Comparison of ENCODE assay signal across 8 cellular contexts in genomic region chr4:76951333-76952033, GRCh38. TPM values are rescaled to one million over a fixed set of nuclear protein-coding genes. Genes with fewer than 3 reads are reported as not detected.
A peak's percentile ranks its signal among the peaks of the same experiment; 100 is the strongest.
DNase-seq lines count a peak whose midpoint lies in the region; ATAC-seq and TF ChIP-seq lines count a peak whose summit lies in the region.

No MANE protein-coding gene starts in this region.

- DNase-seq in EH (ENCODE audit: low read depth) = peak; percentile 53
- no peak for DNase-seq in Panc1 (ENCODE audit: low read depth, low spot score)
- no peak for DNase-seq in epithelial cell of proximal tubule (ENCODE audit: low read depth)
- DNase-seq in NCI-H1694 treated with DMSO at 0.1 percent for 48 hours (lab: John Stamatoyannopoulos, UW) = no peak
- DNase-seq in GM10248 (ENCODE audit: extremely low spot score) = no peak
- no peak for DNase-seq in NCI-H1105 treated with DMSO at 0.1 percent for 48 hours (lab: John Stamatoyannopoulos, UW)

- no peak overlapping the region for H3K9ac ChIP-seq in parathyroid adenoma

- in situ Hi-C loops in Panc1 (cut with HindIII; ENCODE audit: low pct_unique_long_range_greater_than_20kb, low sequenced_read_pairs) = no loop called here

- H3K79me2 ChIP-seq in parathyroid adenoma = no peaks in the 10 kb centered on the region

- POLR2A ChIA-PET in Panc1 (lab: Charles Lee) (no interaction called here), GM10248 (lab: Yijun Ruan, JAX) (no interaction called here)

- ATAC-seq in Panc1 (no peak), HG03025 (IDR thresholded peaks at IDR 0.05; ENCODE audit: low FRiP score, unreplicated experiment) (no peak)

- no peaks in the 10 kb centered on the region; the same call in 1 of the 2 replicates for H3K36me3 ChIP-seq in Panc1 (ENCODE audit: control insufficient read depth, insufficient read depth, low read length)
- no peaks in the 10 kb centered on the region for H3K36me3 ChIP-seq in parathyroid adenoma (ENCODE audit: control insufficient read depth, insufficient read depth, low read length)

- no peak for TF ChIP-seq CTCF in Panc1 (IDR thresholded peaks at IDR 0.05)
- TF ChIP-seq CTCF in epithelial cell of proximal tubule (conservative IDR thresholded peaks at IDR 0.05; ENCODE audit: low read depth, low read length) = no peak
- no peak for TF ChIP-seq CTCF in parathyroid adenoma (IDR thresholded peaks at IDR 0.05)
- TF ChIP-seq CTCF in GM10248 (IDR thresholded peaks at IDR 0.05; ENCODE audit: control extremely low read depth, extremely low read depth, low read depth, missing control alignments) = no peak

- no TSS peak for BruUV-seq in Panc1 (replicated peaks; lab: Mats Ljungman, UMichigan)

- intact Hi-C loops in Panc1 (cut with micrococcal nuclease; ENCODE audit: unreplicated experiment) = no loop called here

- H3K4me3 ChIP-seq in Panc1 (ENCODE audit: low read depth in 2 of 2, low read length in 2 of 2) = peak overlapping the region; percentile 82 to 83
- peak overlapping the region; percentile 93 for H3K4me3 ChIP-seq in epithelial cell of proximal tubule (ENCODE audit: low read depth, low read length)
- H3K4me3 ChIP-seq in parathyroid adenoma (ENCODE audit: low read depth, low read length) = no peak overlapping the region

- H3K27me3 ChIP-seq in Panc1 (ENCODE audit: control insufficient read depth, insufficient read depth, low read length) (no peaks in the 10 kb centered on the region), parathyroid adenoma (ENCODE audit: control insufficient read depth, insufficient read depth, low read length) (no peaks in the 10 kb centered on the region)

- H3K4me1 ChIP-seq in Panc1 (ENCODE audit: control insufficient read depth, insufficient read depth, low read length) = peaks cover 12% of the 10 kb centered on the region
- H3K4me1 ChIP-seq in parathyroid adenoma = no peaks in the 10 kb centered on the region

- CTCF ChIA-PET in Panc1 (lab: Charles Lee) = no interaction called here
- CTCF ChIA-PET in GM10248 (lab: Yijun Ruan, JAX) = interaction anchor here (1.3 to 1.8 kb wide), 5 partner anchors 29 to 93 kb away, joined by 3 to 6 read pairs (median 4); no protein-coding TSS in a partner anchor

- H3K27ac ChIP-seq in Panc1 (ENCODE audit: low read length) (peak overlapping the region; percentile 79), parathyroid adenoma (no peak overlapping the region)

- peak overlapping the region; percentile 85 for H3K4me2 ChIP-seq in parathyroid adenoma (ENCODE audit: low read length)

- H3K9me3 ChIP-seq in Panc1 (ENCODE audit: control insufficient read depth, insufficient read depth, low read depth, low read length) (no peaks in the 10 kb centered on the region), parathyroid adenoma (ENCODE audit: control insufficient read depth, low read length) (no peaks in the 10 kb centered on the region)

- H2AFZ ChIP-seq in parathyroid adenoma = no peak overlapping the region

RNA-seq across cellular contexts. Expression of gene SEPTIN11, which starts 1.9 kb away (rescaled TPM):
- total RNA-seq in Panc1 (2021; ENCODE audit: unreplicated experiment) (103 TPM), epithelial cell of proximal tubule (86.7 and 109 TPM in 2 replicates)
- 38.8 TPM for polyA plus RNA-seq in Panc1 (2012; ENCODE audit: insufficient read length)

RNA-seq across cellular contexts. Expression of gene SOWAHB, which starts 53.5 kb away (rescaled TPM):
- 4.0 TPM for total RNA-seq in Panc1 (2021; ENCODE audit: unreplicated experiment)
- polyA plus RNA-seq in Panc1 (2012; ENCODE audit: insufficient read length) = 1.9 TPM
- 9.4 and 10.1 TPM in 2 replicates for total RNA-seq in epithelial cell of proximal tubule
